21 cellular contexts compared by ENCODE assay signal in the genomic region with DNA sequence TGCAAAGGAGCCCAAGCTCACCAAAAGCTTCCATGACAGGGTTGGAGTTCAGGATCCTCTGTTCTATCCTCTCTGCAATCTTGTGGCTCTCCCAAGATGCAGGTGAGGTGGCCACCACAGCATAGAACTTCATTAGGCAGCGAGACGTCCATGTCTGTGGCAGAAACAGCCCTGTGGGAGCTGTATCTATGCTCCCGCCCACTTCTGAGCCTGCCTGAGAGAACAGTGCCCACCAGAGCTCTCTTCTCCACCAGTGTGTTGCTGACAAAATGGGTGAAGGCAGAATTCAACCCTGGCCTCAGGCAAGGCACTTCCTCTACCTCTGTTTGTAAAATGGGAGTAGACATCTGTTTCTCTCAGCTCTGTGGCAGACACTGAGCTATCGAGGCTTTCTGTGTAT.
"Had no signal": no experiment of that assay in that cellular context is flagged by ENCODE, and none has a peak within 500 bp of the region (broad histone marks: within the 10 kb centered on the region; RNA-seq: fewer than 3 reads in every experiment).

No MANE protein-coding gene starts in this region.

- DNase-seq: dorsolateral prefrontal cortex; effector CD4-positive, alpha-beta T cell; effector memory CD4-positive, alpha-beta T cell; erythroblast; esophagus squamous epithelium; foreskin fibroblast; foreskin melanocyte; gastrocnemius medialis; heart left ventricle; hypothalamus; left cardiac atrium; left lung; left ventricle myocardium superior; lower lobe of right lung; mesenchymal stem cell; mucosa of descending colon; naive B cell had no signal

- H3K9me3 ChIP-seq: esophagus squamous epithelium, gastrocnemius medialis, heart left ventricle, left lung, lower lobe of right lung, mucosa of descending colon had no signal

- H3K4me1 Mint-ChIP-seq: mesothelial cell of epicardium had no signal

- H3K4me3 Mint-ChIP-seq: mesothelial cell of epicardium, naive B cell had no signal

- H3K9me3 Mint-ChIP-seq: mesothelial cell of epicardium, naive B cell had no signal

- H3K27me3 Mint-ChIP-seq: naive B cell had no signal

- H3K27me3 ChIP-seq: dorsolateral prefrontal cortex, esophagus squamous epithelium, gastrocnemius medialis, heart left ventricle, hepatocyte, left lung had no signal

- H3K4me1 ChIP-seq: esophagus squamous epithelium, gastrocnemius medialis, left lung, lower lobe of right lung had no signal

- H3K27ac ChIP-seq: coronary artery, dorsolateral prefrontal cortex, epithelial cell of prostate, esophagus squamous epithelium, gastrocnemius medialis, heart left ventricle, hepatocyte, left lung, lower lobe of right lung had no signal

- H3K27ac Mint-ChIP-seq: mesothelial cell of epicardium had no signal

- H3K4me3 ChIP-seq: coronary artery, dorsolateral prefrontal cortex, esophagus squamous epithelium, gastrocnemius medialis, heart left ventricle, hepatocyte, left lung, lower lobe of right lung, mucosa of descending colon had no signal
